Comparison of ENCODE assay signal across 1 cellular context in the genomic region with DNA sequence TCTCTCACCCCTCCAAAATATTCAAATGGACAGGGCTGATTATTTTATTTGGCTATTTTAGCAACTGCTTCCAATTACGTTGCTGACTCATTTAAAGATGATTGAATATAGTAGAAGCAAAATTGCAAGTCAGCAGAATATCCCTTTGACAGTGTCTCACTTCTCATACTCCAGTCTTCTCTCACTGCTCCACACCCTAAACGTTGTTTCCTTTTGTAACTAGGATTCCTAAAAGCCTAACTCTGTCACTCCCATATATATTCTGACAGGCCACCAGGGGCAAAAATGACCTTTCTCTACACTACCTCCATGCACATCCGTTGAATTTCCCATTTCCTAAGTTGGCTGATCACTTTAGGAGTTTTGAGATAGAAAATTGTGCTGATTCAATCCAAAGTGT.
TF ChIP-seq lines count a peak whose summit lies in the region.

No MANE protein-coding gene starts in this region.

TF ChIP-seq in HCT116, 20 proteins besides CTCF, POLR2A, EP300 and RAD21 (continued from another document):
- TF ChIP-seq ZBTB33 (IDR thresholded peaks at IDR 0.05; ENCODE audit: extremely low read depth, insufficient replicate concordance, low read length) (no peak), CBX3 (IDR thresholded peaks at IDR 0.05; ENCODE audit: low read depth) (no peak), SIN3A (IDR thresholded peaks at IDR 0.05; ENCODE audit: low read depth) (no peak), FOSL1 (IDR thresholded peaks at IDR 0.05; ENCODE audit: low read depth) (no peak)
- TF ChIP-seq, protein P1, sequence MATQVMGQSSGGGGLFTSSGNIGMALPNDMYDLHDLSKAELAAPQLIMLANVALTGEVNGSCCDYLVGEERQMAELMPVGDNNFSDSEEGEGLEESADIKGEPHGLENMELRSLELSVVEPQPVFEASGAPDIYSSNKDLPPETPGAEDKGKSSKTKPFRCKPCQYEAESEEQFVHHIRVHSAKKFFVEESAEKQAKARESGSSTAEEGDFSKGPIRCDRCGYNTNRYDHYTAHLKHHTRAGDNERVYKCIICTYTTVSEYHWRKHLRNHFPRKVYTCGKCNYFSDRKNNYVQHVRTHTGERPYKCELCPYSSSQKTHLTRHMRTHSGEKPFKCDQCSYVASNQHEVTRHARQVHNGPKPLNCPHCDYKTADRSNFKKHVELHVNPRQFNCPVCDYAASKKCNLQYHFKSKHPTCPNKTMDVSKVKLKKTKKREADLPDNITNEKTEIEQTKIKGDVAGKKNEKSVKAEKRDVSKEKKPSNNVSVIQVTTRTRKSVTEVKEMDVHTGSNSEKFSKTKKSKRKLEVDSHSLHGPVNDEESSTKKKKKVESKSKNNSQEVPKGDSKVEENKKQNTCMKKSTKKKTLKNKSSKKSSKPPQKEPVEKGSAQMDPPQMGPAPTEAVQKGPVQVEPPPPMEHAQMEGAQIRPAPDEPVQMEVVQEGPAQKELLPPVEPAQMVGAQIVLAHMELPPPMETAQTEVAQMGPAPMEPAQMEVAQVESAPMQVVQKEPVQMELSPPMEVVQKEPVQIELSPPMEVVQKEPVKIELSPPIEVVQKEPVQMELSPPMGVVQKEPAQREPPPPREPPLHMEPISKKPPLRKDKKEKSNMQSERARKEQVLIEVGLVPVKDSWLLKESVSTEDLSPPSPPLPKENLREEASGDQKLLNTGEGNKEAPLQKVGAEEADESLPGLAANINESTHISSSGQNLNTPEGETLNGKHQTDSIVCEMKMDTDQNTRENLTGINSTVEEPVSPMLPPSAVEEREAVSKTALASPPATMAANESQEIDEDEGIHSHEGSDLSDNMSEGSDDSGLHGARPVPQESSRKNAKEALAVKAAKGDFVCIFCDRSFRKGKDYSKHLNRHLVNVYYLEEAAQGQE (IDR thresholded peaks at IDR 0.05; ENCODE audit: low read depth) = no peak
